6 cellular contexts compared by ENCODE assay signal in the genomic region with DNA sequence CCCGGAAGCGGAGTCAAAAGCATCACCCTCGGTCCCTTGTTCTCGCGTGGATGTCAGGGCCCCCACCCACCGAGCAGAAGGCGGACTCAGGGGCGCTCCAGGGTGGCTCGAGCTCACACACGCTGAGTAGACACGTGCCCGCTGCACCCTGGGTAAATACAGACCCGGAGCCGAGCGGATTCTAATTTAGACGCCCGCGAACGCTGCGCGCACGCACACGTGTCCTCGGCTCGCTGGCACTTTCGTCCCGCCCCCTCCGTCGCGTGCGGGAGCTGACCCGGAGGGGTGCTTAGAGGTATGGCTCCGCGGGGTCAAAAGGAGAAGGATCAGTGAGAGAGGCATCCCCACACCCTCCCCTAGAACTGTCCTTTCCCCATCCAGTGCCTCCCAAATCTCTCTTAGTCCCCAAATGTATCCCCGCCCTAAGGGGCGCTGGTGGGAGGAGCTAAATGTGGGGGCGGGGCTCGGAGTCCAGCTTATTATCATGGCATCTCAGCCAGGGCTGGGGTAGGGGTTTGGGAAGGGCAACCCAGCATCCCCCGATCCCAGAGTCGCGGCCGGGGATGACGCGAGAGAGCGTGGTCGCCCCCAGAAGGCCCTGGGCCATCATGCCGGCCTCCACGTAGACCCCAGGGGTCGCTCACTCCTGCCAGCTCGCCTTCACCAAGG. TPM values are rescaled to one million over a fixed set of nuclear protein-coding genes. Genes with fewer than 3 reads are reported as not detected.
DNase-seq lines count a peak whose midpoint lies in the region; ATAC-seq, FAIRE-seq and TF ChIP-seq lines count a peak whose summit lies in the region.

No MANE protein-coding gene starts in this region.

- H3K4me1 Mint-ChIP-seq in astrocyte (ENCODE audit: low read depth, unreplicated experiment) (peaks cover 5% of the 10 kb centered on the region), naive B cell (peaks cover 42 to 74% (median 73%) of the 10 kb centered on the region in 3 donors)

- CTCF ChIA-PET in Panc1 (lab: Charles Lee) = interaction anchor here (0.7 to 1.3 kb wide), 4 partner anchors 20 to 99 kb away, joined by 4 to 6 read pairs (median 4); no protein-coding TSS in a partner anchor

- intact Hi-C loops in Panc1 (cut with micrococcal nuclease; ENCODE audit: unreplicated experiment) = no loop called here

- peaks cover 81% of the 10 kb centered on the region for H3K27me3 Mint-ChIP-seq in astrocyte (ENCODE audit: low read depth, unreplicated experiment)
- H3K27me3 Mint-ChIP-seq in naive B cell = peaks cover 48 to 73% (median 48%) of the 10 kb centered on the region in 3 donors

- in situ Hi-C loops in Panc1 (cut with HindIII; ENCODE audit: low pct_unique_long_range_greater_than_20kb, low sequenced_read_pairs) = no loop called here

- H3K4me3 Mint-ChIP-seq in astrocyte (ENCODE audit: unreplicated experiment) (no peak overlapping the region), naive B cell (peak overlapping the region; percentile 75 to 93 (median 84))

- ATAC-seq in Panc1 (peak; percentile 48), naive B cell (ENCODE audit: low read depth in 2 of 2) (peak; percentile 62 to 70), HG03469 (IDR thresholded peaks at IDR 0.05; ENCODE audit: unreplicated experiment) (no peak), GM18909 (IDR thresholded peaks at IDR 0.05; ENCODE audit: poor library complexity, unreplicated experiment) (no peak)

- no peaks in the 10 kb centered on the region for H3K79me2 ChIP-seq in astrocyte (ENCODE audit: insufficient read depth, low read length)

- FAIRE-seq in astrocyte (lab: Jason Lieb, UNC) = no peak

- POLR2A ChIA-PET in Panc1 (lab: Charles Lee) = interaction anchor here (0.5 to 2.6 kb wide), 4 partner anchors 18 to 108 kb away, joined by 3 to 12 read pairs (median 8); a partner anchor contains a TSS

- H4K20me1 ChIP-seq in astrocyte (ENCODE audit: insufficient read depth, low read length) = peaks cover 16% of the 10 kb centered on the region

- no peaks in the 10 kb centered on the region for H3K27me3 ChIP-seq in Panc1 (ENCODE audit: control insufficient read depth, insufficient read depth, low read length)
- peaks cover 57% of the 10 kb centered on the region for H3K27me3 ChIP-seq in astrocyte (ENCODE audit: insufficient read depth, low read length)

- no TSS peak for BruUV-seq in Panc1 (replicated peaks; lab: Mats Ljungman, UMichigan)

- peak overlapping the region; percentile 60 for H2AFZ ChIP-seq in astrocyte (ENCODE audit: low read depth, low read length)

- H3K4me1 ChIP-seq in Panc1 (ENCODE audit: control insufficient read depth, insufficient read depth, low read length) (peaks cover 14% of the 10 kb centered on the region; the same call in 1 of the 2 replicates), astrocyte (ENCODE audit: insufficient read depth, low read length) (peaks cover 32% of the 10 kb centered on the region)

- H3K4me3 ChIP-seq in Panc1 (ENCODE audit: low read depth in 2 of 2, low read length in 2 of 2) = peak overlapping the region; percentile 53 to 79
- peak overlapping the region; percentile 36 for H3K4me3 ChIP-seq in astrocyte (ENCODE audit: insufficient read depth, low read depth, low read length)

- peak overlapping the region; percentile 82 for H3K4me2 ChIP-seq in astrocyte (ENCODE audit: low read length)

- no peaks in the 10 kb centered on the region for H3K9me3 ChIP-seq in Panc1 (ENCODE audit: control insufficient read depth, insufficient read depth, low read depth, low read length)
- peaks cover 7% of the 10 kb centered on the region for H3K9me3 ChIP-seq in astrocyte (ENCODE audit: insufficient read depth, low read depth, low read length)

- peak overlapping the region; percentile 75 for H3K27ac ChIP-seq in Panc1 (ENCODE audit: low read length)
- H3K27ac ChIP-seq in astrocyte (ENCODE audit: low read depth, low read length) = no peak overlapping the region

- no peak for TF ChIP-seq CTCF in GM20000 (IDR thresholded peaks at IDR 0.05; ENCODE audit: extremely low read depth, missing control alignments)
- no peak for TF ChIP-seq CTCF in Panc1 (IDR thresholded peaks at IDR 0.05)
- no peak for TF ChIP-seq CTCF in astrocyte (IDR thresholded peaks at IDR 0.05; ENCODE audit: insufficient read depth, low read depth, low read length)

- H3K36me3 Mint-ChIP-seq in astrocyte (ENCODE audit: low read depth, unreplicated experiment) (peaks cover 2% of the 10 kb centered on the region), naive B cell (peaks cover 9 to 22% of the 10 kb centered on the region in 2 donors)

- no peak overlapping the region for H3K9ac ChIP-seq in astrocyte (ENCODE audit: low read length)

- H3K36me3 ChIP-seq in Panc1 (ENCODE audit: control insufficient read depth, insufficient read depth, low read length) = no peaks in the 10 kb centered on the region
- no peaks in the 10 kb centered on the region for H3K36me3 ChIP-seq in astrocyte (ENCODE audit: insufficient read depth, low read length)

- H3K27ac Mint-ChIP-seq in astrocyte (ENCODE audit: unreplicated experiment) (no peak overlapping the region), naive B cell (peak overlapping the region; percentile 49 to 92 (median 70))

- peaks cover 23% of the 10 kb centered on the region for H3K9me3 Mint-ChIP-seq in astrocyte (ENCODE audit: unreplicated experiment)
- peaks cover 0 to 5% (median 0%) of the 10 kb centered on the region in 7 donors for H3K9me3 Mint-ChIP-seq in naive B cell

- DNase-seq in GM20000 (ENCODE audit: low spot score) (peak; percentile 68), Panc1 (ENCODE audit: low read depth, low spot score) (no peak), astrocyte (ENCODE audit: low read depth) (no peak), naive B cell (peak; percentile 53)

RNA-seq across cellular contexts. Expression of a gene that starts 0.5 kb away (rescaled TPM):
- total RNA-seq in Panc1 (2021; ENCODE audit: unreplicated experiment) (19.5 TPM), astrocyte (0.07 and 0.31 TPM in 2 replicates)
- 20.4 TPM for polyA plus RNA-seq in Panc1 (2012; ENCODE audit: insufficient read length)
- polyA plus RNA-seq in naive B cell (ENCODE audit: low read depth in 6 of 6) = not detected

RNA-seq across cellular contexts. Expression of a gene that starts 2.5 kb away (rescaled TPM):
- total RNA-seq in Panc1 (2021; ENCODE audit: unreplicated experiment) = 2.8 TPM
- polyA plus RNA-seq in Panc1 (2012; ENCODE audit: insufficient read length) = 4.8 TPM
- total RNA-seq in astrocyte = 0.20 TPM in 1 of 2 replicates, not detected in the other
- not detected for polyA plus RNA-seq in naive B cell (ENCODE audit: low read depth in 6 of 6)

RNA-seq across cellular contexts. Expression of a gene that starts 18.4 kb away (rescaled TPM):
- total RNA-seq in Panc1 (2021; ENCODE audit: unreplicated experiment) (136 TPM), astrocyte (9.3 and 11.0 TPM in 2 replicates)
- polyA plus RNA-seq in Panc1 (2012; ENCODE audit: insufficient read length) = 279 TPM
- polyA plus RNA-seq in naive B cell (ENCODE audit: low read depth in 6 of 6) = 1 to 10 TPM in 5 of 6 donors, not detected in 1; 2.5 to 4.9 (median 3.8) TPM

RNA-seq across cellular contexts. Expression of a gene that starts 20.3 kb away (rescaled TPM):
- total RNA-seq in Panc1 (2021; ENCODE audit: unreplicated experiment) = 1.3 TPM
- 1.3 TPM for polyA plus RNA-seq in Panc1 (2012; ENCODE audit: insufficient read length)
- 2.5 and 3.4 TPM in 2 replicates for total RNA-seq in astrocyte
- under 1 TPM in 2 of 6 donors, not detected in 4; 0.73 to 0.86 TPM for polyA plus RNA-seq in naive B cell (ENCODE audit: low read depth in 6 of 6)

RNA-seq across cellular contexts. Expression of a gene that starts 26.5 kb away (rescaled TPM):
- total RNA-seq in Panc1 (2021; ENCODE audit: unreplicated experiment) (25.5 TPM), astrocyte (18.6 and 24.4 TPM in 2 replicates)
- 33.6 TPM for polyA plus RNA-seq in Panc1 (2012; ENCODE audit: insufficient read length)
- polyA plus RNA-seq in naive B cell (ENCODE audit: low read depth in 6 of 6) = 10 to 100 TPM; 12.9 to 36.6 (median 15.5) TPM

Comparison
In these comparisons a context has a peak if more than half of its experiments do, and no peak if none do; other contexts are left out.
1. DNase-seq: peak in GM20000 (single experiment) and naive B cell (single experiment); none in Panc1 (single experiment) and astrocyte (single experiment).
2. ATAC-seq: peak in Panc1 (single experiment) and naive B cell (2 of 2); none in HG03469 (single experiment) and GM18909 (single experiment).
3. RNA of a gene that starts 0.5 kb away (total RNA-seq): 19.5 TPM in Panc1 (single experiment); 0.07 to 0.31 TPM in astrocyte; every median in the first group is over 10 times any median in the second.
4. RNA of a gene that starts 18.4 kb away (total RNA-seq): 136 TPM in Panc1 (single experiment); 9.3 to 11.0 TPM in astrocyte; every median in the first group is over 10 times any median in the second.